ENCODE assay signal across 1 cellular context in the genomic region with DNA sequence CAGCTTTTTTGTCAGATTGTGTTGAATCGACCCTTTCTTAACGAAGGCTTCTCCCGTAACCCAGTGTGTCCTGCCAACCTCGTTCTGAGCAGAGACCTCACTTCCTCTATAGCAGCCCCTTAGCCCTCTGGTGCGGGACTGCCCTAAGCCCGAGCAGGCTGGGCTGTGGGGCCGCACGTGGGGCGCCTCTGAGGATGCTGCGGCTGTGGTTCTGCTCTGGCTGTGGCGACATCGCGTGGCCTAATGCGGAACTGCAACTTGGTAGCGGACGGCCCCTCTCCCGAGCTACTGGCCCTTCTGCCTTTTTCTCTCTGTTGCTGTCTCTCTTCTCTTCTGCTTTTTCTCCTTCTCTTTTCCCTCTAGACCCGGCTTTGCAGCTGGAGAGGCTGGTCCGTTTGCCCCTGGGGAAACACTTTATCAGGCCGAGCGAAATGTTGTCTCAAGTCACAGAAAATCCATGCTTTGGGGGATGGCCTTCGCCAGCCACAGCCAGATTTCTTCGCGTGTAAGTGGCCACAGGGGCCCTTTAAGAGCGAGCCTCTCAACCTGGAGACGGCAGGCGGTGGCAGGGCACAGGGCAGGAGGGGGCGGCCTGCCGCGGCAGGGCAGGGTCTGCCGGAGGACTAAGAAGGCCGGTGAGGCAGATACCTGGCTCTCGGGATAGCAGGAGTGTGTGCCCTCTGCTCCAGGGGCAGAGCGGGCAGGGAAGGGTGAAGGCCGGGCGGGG.
TF ChIP-seq lines count a peak whose summit lies in the region.

No MANE protein-coding gene starts in this region.

TF ChIP-seq in K562, 482 proteins besides CTCF, POLR2A, EP300 and RAD21 (continues in another document):
- TF ChIP-seq FOSL1 (tag; conservative IDR thresholded peaks at IDR 0.05): no peak
- TF ChIP-seq, protein P1, sequence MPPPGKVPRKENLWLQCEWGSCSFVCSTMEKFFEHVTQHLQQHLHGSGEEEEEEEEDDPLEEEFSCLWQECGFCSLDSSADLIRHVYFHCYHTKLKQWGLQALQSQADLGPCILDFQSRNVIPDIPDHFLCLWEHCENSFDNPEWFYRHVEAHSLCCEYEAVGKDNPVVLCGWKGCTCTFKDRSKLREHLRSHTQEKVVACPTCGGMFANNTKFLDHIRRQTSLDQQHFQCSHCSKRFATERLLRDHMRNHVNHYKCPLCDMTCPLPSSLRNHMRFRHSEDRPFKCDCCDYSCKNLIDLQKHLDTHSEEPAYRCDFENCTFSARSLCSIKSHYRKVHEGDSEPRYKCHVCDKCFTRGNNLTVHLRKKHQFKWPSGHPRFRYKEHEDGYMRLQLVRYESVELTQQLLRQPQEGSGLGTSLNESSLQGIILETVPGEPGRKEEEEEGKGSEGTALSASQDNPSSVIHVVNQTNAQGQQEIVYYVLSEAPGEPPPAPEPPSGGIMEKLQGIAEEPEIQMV (tag; conservative IDR thresholded peaks at IDR 0.05; ENCODE audit: low read depth): no peak
- TF ChIP-seq BHLHE40 (IDR thresholded peaks at IDR 0.05; ENCODE audit: low read length): peak; percentile 90
- TF ChIP-seq, protein P2, sequence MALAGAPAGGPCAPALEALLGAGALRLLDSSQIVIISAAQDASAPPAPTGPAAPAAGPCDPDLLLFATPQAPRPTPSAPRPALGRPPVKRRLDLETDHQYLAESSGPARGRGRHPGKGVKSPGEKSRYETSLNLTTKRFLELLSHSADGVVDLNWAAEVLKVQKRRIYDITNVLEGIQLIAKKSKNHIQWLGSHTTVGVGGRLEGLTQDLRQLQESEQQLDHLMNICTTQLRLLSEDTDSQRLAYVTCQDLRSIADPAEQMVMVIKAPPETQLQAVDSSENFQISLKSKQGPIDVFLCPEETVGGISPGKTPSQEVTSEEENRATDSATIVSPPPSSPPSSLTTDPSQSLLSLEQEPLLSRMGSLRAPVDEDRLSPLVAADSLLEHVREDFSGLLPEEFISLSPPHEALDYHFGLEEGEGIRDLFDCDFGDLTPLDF (CRISPR knock-in tag; IDR thresholded peaks at IDR 0.05): no peak
- no peak for TF ChIP-seq HLTF (IDR thresholded peaks at IDR 0.05)
- no peak for TF ChIP-seq FUS (optimal IDR thresholded peaks at IDR 0.05; ENCODE audit: low read depth, low read length)
- no peak for TF ChIP-seq NR2C2 (CRISPR knock-in tag; IDR thresholded peaks at IDR 0.05)
- TF ChIP-seq NR2C2 (tag; IDR thresholded peaks at IDR 0.05): no peak
- TF ChIP-seq, protein P3, sequence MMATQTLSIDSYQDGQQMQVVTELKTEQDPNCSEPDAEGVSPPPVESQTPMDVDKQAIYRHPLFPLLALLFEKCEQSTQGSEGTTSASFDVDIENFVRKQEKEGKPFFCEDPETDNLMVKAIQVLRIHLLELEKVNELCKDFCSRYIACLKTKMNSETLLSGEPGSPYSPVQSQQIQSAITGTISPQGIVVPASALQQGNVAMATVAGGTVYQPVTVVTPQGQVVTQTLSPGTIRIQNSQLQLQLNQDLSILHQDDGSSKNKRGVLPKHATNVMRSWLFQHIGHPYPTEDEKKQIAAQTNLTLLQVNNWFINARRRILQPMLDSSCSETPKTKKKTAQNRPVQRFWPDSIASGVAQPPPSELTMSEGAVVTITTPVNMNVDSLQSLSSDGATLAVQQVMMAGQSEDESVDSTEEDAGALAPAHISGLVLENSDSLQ (IDR thresholded peaks at IDR 0.05): no peak
- no peak for TF ChIP-seq MXD1 (CRISPR knock-in tag; IDR thresholded peaks at IDR 0.05; ENCODE audit: borderline replicate concordance, poor library complexity, severe bottlenecking)
- TF ChIP-seq MAX (CRISPR knock-in tag; IDR thresholded peaks at IDR 0.05): peak; percentile 75
- 0 out of 2 replicates have a peak, but pooled peaks have one; percentile 44 for TF ChIP-seq XRCC5 (IDR thresholded peaks at IDR 0.05; ENCODE audit: low read depth, low read length)
- TF ChIP-seq TBP (optimal IDR thresholded peaks at IDR 0.05; ENCODE audit: low read depth, low read length): no peak
- 0 out of 2 replicates have a peak, but pooled peaks have one; percentile 34 for TF ChIP-seq SP1 (CRISPR knock-in tag; IDR thresholded peaks at IDR 0.05)
- TF ChIP-seq FOXM1 (IDR thresholded peaks at IDR 0.05; ENCODE audit: low read depth): no peak
- TF ChIP-seq FOXM1 (CRISPR knock-in tag; IDR thresholded peaks at IDR 0.05; ENCODE audit: low read depth): no peak
- no peak for TF ChIP-seq MEF2A (IDR thresholded peaks at IDR 0.05; ENCODE audit: control insufficient read depth, low read depth, low read length)
- TF ChIP-seq MCM5 (IDR thresholded peaks at IDR 0.05; ENCODE audit: low read depth): no peak
- peak; percentile 41 for TF ChIP-seq CXXC5 (CRISPR knock-in tag; IDR thresholded peaks at IDR 0.05)
- 0 out of 2 replicates have a peak, but pooled peaks have one; percentile 29 for TF ChIP-seq RB1 (IDR thresholded peaks at IDR 0.05; ENCODE audit: low read depth)
- TF ChIP-seq MXI1 (IDR thresholded peaks at IDR 0.05; ENCODE audit: low read depth, low read length): no peak
- no peak for TF ChIP-seq NELFE (IDR thresholded peaks at IDR 0.05; ENCODE audit: insufficient read depth, insufficient read length)
- TF ChIP-seq HNRNPK (IDR thresholded peaks at IDR 0.05; ENCODE audit: low read depth, low read length, poor library complexity, severe bottlenecking): no peak
- no peak for TF ChIP-seq POLR2AphosphoS5 (IDR thresholded peaks at IDR 0.05; ENCODE audit: control insufficient read depth, insufficient read depth, low read depth, low read length)
- no peak for TF ChIP-seq ZNF3 (CRISPR knock-in tag; IDR thresholded peaks at IDR 0.05)
- no peak for TF ChIP-seq TAF7 (tag; IDR thresholded peaks at IDR 0.05)
- TF ChIP-seq ADNP (tag; IDR thresholded peaks at IDR 0.05): no peak
- TF ChIP-seq STAT5A (IDR thresholded peaks at IDR 0.05; ENCODE audit: borderline replicate concordance, low read length): no peak
- no peak for TF ChIP-seq RBM14 (IDR thresholded peaks at IDR 0.05; ENCODE audit: borderline replicate concordance, insufficient read depth, low read depth, low read length)
- TF ChIP-seq HOXB6 (CRISPR knock-in tag; IDR thresholded peaks at IDR 0.05; ENCODE audit: borderline replicate concordance): no peak
- TF ChIP-seq MAFG (tag; conservative IDR thresholded peaks at IDR 0.05): no peak
- TF ChIP-seq BDP1 (IDR thresholded peaks at IDR 0.05; ENCODE audit: insufficient read depth, insufficient read length): no peak
- no peak for TF ChIP-seq ERF (CRISPR knock-in tag; IDR thresholded peaks at IDR 0.05)
- TF ChIP-seq, protein P4, sequence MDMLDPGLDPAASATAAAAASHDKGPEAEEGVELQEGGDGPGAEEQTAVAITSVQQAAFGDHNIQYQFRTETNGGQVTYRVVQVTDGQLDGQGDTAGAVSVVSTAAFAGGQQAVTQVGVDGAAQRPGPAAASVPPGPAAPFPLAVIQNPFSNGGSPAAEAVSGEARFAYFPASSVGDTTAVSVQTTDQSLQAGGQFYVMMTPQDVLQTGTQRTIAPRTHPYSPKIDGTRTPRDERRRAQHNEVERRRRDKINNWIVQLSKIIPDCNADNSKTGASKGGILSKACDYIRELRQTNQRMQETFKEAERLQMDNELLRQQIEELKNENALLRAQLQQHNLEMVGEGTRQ (CRISPR knock-in tag; IDR thresholded peaks at IDR 0.05): peak; percentile 74
- no peak for TF ChIP-seq FOXA1 (IDR thresholded peaks at IDR 0.05; ENCODE audit: borderline replicate concordance)
- TF ChIP-seq THAP7 (CRISPR knock-in tag; IDR thresholded peaks at IDR 0.05): no peak
- TF ChIP-seq BRD4 (IDR thresholded peaks at IDR 0.05): no peak
- no peak for TF ChIP-seq NR2F6 (CRISPR knock-in tag; IDR thresholded peaks at IDR 0.05)
- no peak for TF ChIP-seq MIER1 (IDR thresholded peaks at IDR 0.05; ENCODE audit: low read depth)
- TF ChIP-seq KLF6 (CRISPR knock-in tag; IDR thresholded peaks at IDR 0.05; ENCODE audit: borderline replicate concordance): no peak
- no peak for TF ChIP-seq YBX1 (IDR thresholded peaks at IDR 0.05)
- no peak for TF ChIP-seq IFI16 (CRISPR knock-in tag; IDR thresholded peaks at IDR 0.05)
- TF ChIP-seq ZNF23 (CRISPR knock-in tag; IDR thresholded peaks at IDR 0.05): no peak
- TF ChIP-seq POLR2H (tag; IDR thresholded peaks at IDR 0.05; ENCODE audit: low read depth): no peak
- peak; percentile 71; the same call in 1 of the 2 replicates for TF ChIP-seq DEAF1 (CRISPR knock-in tag; IDR thresholded peaks at IDR 0.05)
- TF ChIP-seq DDX20 (tag; IDR thresholded peaks at IDR 0.05; ENCODE audit: low read depth): no peak
- peak; percentile 35 for TF ChIP-seq HMGN3 (IDR thresholded peaks at IDR 0.05; ENCODE audit: borderline replicate concordance, extremely low read depth, insufficient read length, low read depth, low read length)
- TF ChIP-seq RBM17 (IDR thresholded peaks at IDR 0.05; ENCODE audit: borderline replicate concordance, low read depth, low read length): no peak
- no peak for TF ChIP-seq XRCC3 (IDR thresholded peaks at IDR 0.05)
- no peak for TF ChIP-seq POLR2AphosphoS2 (IDR thresholded peaks at IDR 0.05; ENCODE audit: low read length)
- peak in 1 of 2 experiments; percentile 84; a peak in 2 of 4 replicates for TF ChIP-seq RCOR1 (IDR thresholded peaks at IDR 0.05; ENCODE audit: borderline replicate concordance in 1 of 2, low read depth in 2 of 2, low read length in 2 of 2)
- no peak for TF ChIP-seq NFIX (CRISPR knock-in tag; IDR thresholded peaks at IDR 0.05; ENCODE audit: low read depth)
- no peak for TF ChIP-seq SRSF9 (IDR thresholded peaks at IDR 0.05; ENCODE audit: borderline replicate concordance, low read depth, low read length)
- no peak for TF ChIP-seq MITF (IDR thresholded peaks at IDR 0.05)
- TF ChIP-seq CREBBP (IDR thresholded peaks at IDR 0.05; ENCODE audit: low read depth, low read length): no peak
- no peak for TF ChIP-seq MBD1 (CRISPR knock-in tag; IDR thresholded peaks at IDR 0.05)
- no peak for TF ChIP-seq ASH1L (IDR thresholded peaks at IDR 0.05; ENCODE audit: borderline replicate concordance, low read depth, partially characterized antibody)
- TF ChIP-seq ZSCAN29 (IDR thresholded peaks at IDR 0.05): no peak
- TF ChIP-seq LCOR (CRISPR knock-in tag; IDR thresholded peaks at IDR 0.05): no peak
- no peak for TF ChIP-seq MED1 (CRISPR knock-in tag; IDR thresholded peaks at IDR 0.05; ENCODE audit: borderline replicate concordance)
